Comparison of ENCODE assay signal across 10 cellular contexts in genomic region chr2:96954490-96954846, GRCh38. TPM values are rescaled to one million over a fixed set of nuclear protein-coding genes. Genes with fewer than 3 reads are reported as not detected.
A peak's percentile ranks its signal among the peaks of the same experiment; 100 is the strongest.
DNase-seq lines count a peak whose midpoint lies in the region; ATAC-seq and TF ChIP-seq lines count a peak whose summit lies in the region.
"Had no signal": no experiment of that assay in that cellular context is flagged by ENCODE, and none has a peak within 500 bp of the region (broad histone marks: within the 10 kb centered on the region; RNA-seq: fewer than 3 reads in every experiment).

No MANE protein-coding gene starts in this region.

- no peak overlapping the region for H3K4me3 ChIP-seq in GM06990 (replicated peaks; ENCODE audit: low read depth, low read length)

- H3K27me3 Mint-ChIP-seq in CD14-positive monocyte (ENCODE audit: low read depth in 3 of 3) = peaks cover 29 to 46% (median 36%) of the 10 kb centered on the region in 3 donors
- H3K27me3 Mint-ChIP-seq in stimulated activated memory B cell treated with anti-CD40 and anti-IgM and Interleukin-4, amounts not matched to agents 10 μg/mL and 1 μg/mL and 100 μg/mL, for 72 hours = peaks cover 35% of the 10 kb centered on the region

- DNase-seq in GM06990 (ENCODE audit: extremely low read depth, insufficient read length) (peak; percentile 66), GM19238 (ENCODE audit: insufficient read length, low spot score) (peak; percentile 43), NCI-H2029 treated with DMSO at 0.1 percent for 48 hours (lab: John Stamatoyannopoulos, UW) (peak; percentile 49), left colon (no peak), OCI-M1 (lab: John Stamatoyannopoulos, UW) (no peak), CD14-positive monocyte (ENCODE audit: low spot score) (no peak), activated gamma-delta T cell (lab: John Stamatoyannopoulos, UW) (no peak)
- DNase-seq: erythroblast, Right ventricle myocardium superior had no signal

- H3K27ac Mint-ChIP-seq in CD14-positive monocyte = peak overlapping the region in 1 of 7 donors; percentile 22
- no peak overlapping the region for H3K27ac Mint-ChIP-seq in stimulated activated memory B cell treated with anti-CD40 and anti-IgM and Interleukin-4, amounts not matched to agents 10 μg/mL and 1 μg/mL and 100 μg/mL, for 72 hours

- H3K36me3 ChIP-seq in GM06990 (ENCODE audit: control insufficient read depth, insufficient read depth, low read length) = no peaks in the 10 kb centered on the region

- intact Hi-C loops in left colon (cut with DNase I, micrococcal nuclease) = loop anchor here (5.0 kb wide), 2 partner anchors 87 to 97 kb away; partner anchors contain the start of gene ANKRD39 (in 1 of the 2)
- intact Hi-C loops in CD14-positive monocyte (cut with micrococcal nuclease) = no loop called here

- H3K9me3 Mint-ChIP-seq in CD14-positive monocyte = peaks cover 0 to 8% (median 0%) of the 10 kb centered on the region in 7 donors
- no peaks in the 10 kb centered on the region for H3K9me3 Mint-ChIP-seq in stimulated activated memory B cell treated with anti-CD40 and anti-IgM and Interleukin-4, amounts not matched to agents 10 μg/mL and 1 μg/mL and 100 μg/mL, for 72 hours

- TF ChIP-seq CTCF in GM06990 (IDR thresholded peaks at IDR 0.05; ENCODE audit: insufficient read depth, low read length, poor library complexity, severe bottlenecking) (no peak), CD14-positive monocyte (IDR thresholded peaks at IDR 0.05) (no peak)

- peaks cover 17% of the 10 kb centered on the region for H3K4me1 Mint-ChIP-seq in CD14-positive monocyte
- H3K4me1 Mint-ChIP-seq in stimulated activated memory B cell treated with anti-CD40 and anti-IgM and Interleukin-4, amounts not matched to agents 10 μg/mL and 1 μg/mL and 100 μg/mL, for 72 hours = peaks cover 23% of the 10 kb centered on the region

- H3K27me3 ChIP-seq in GM06990 (replicated peaks; ENCODE audit: control insufficient read depth, insufficient read depth, low read length) = no peaks in the 10 kb centered on the region

- peak overlapping the region in 1 of 2 donors; percentile 2 for H3K4me3 Mint-ChIP-seq in CD14-positive monocyte
- no peak overlapping the region for H3K4me3 Mint-ChIP-seq in stimulated activated memory B cell treated with anti-CD40 and anti-IgM and Interleukin-4, amounts not matched to agents 10 μg/mL and 1 μg/mL and 100 μg/mL, for 72 hours

- no peaks in the 10 kb centered on the region for H3K36me3 Mint-ChIP-seq in CD14-positive monocyte
- H3K36me3 Mint-ChIP-seq in stimulated activated memory B cell treated with anti-CD40 and anti-IgM and Interleukin-4, amounts not matched to agents 10 μg/mL and 1 μg/mL and 100 μg/mL, for 72 hours = no peaks in the 10 kb centered on the region

- peak; percentile 33 for ATAC-seq in left colon
- no peak for ATAC-seq in stimulated activated memory B cell treated with anti-CD40 and anti-IgM and Interleukin-4, amounts not matched to agents 10 μg/mL and 1 μg/mL and 100 μg/mL, for 72 hours

RNA-seq across cellular contexts. Expression of gene FAM178B, which starts 31.9 kb away (rescaled TPM):
- total RNA-seq in left colon = under 1 TPM; 0.22 to 0.34 TPM
- polyA plus RNA-seq in CD14-positive monocyte = not detected

Comparison
In these comparisons a context has a peak if more than half of its experiments do, and no peak if none do; other contexts are left out.
1. DNase-seq: peak in GM06990 (single experiment), GM19238 (single experiment) and NCI-H2029 treated with DMSO at 0.1 percent for 48 hours (single experiment); none in left colon (0 of 2), OCI-M1 (single experiment), CD14-positive monocyte (single experiment) and activated gamma-delta T cell (single experiment).
2. intact Hi-C loops: an anchor here in left colon (5.0 kb wide); none called in CD14-positive monocyte.